Comparison of ENCODE assay signal across 1 cellular context in the genomic region with DNA sequence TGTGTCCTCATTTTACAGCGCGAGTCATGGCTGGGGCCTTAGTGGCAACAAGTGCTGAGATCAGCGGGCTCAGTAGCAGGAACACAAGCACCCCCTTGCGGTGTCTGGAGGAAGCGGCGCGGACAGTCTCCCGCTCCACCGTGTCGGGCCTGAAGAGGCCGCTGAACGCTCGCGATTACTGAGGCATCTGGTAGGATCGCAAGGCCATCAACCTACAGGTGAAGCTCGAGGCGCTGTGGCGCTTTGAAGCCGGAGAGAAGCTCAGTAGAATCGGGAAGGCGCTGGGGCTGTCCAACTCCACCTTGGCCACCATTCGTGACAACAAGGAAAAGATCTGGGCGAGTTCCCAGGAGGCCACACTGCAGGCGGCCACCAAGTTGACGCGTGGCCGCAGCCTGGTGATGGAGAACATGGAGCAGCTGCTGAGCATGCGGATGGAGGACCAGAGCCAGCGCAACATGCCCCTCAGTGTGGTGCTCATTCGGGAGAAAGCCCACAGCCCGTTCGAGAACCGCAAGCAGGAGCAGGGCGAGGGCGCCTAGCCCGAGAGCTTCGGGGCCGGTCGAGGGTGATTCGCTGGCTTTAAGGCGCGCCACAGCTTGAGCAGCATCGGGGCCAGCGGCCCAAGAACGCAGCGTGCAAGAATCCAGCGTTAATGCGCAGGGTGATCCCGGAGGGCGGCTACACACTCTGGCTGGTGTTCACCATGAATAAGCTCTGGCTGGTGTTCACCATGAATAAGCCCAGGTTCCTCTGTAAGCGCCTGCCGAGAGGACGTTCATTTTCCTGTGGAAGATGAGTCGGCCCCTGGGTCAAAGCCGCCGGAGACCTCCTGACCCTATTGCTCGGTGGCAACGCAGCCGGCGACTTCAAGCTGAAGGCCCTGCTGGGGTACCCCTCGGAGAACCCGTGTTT.
TF ChIP-seq lines count a peak whose summit lies in the region.

No MANE protein-coding gene starts in this region.

TF ChIP-seq in K562, 482 proteins besides CTCF, POLR2A, EP300 and RAD21 (continued from another document and continues in another):
- TF ChIP-seq, protein P1, sequence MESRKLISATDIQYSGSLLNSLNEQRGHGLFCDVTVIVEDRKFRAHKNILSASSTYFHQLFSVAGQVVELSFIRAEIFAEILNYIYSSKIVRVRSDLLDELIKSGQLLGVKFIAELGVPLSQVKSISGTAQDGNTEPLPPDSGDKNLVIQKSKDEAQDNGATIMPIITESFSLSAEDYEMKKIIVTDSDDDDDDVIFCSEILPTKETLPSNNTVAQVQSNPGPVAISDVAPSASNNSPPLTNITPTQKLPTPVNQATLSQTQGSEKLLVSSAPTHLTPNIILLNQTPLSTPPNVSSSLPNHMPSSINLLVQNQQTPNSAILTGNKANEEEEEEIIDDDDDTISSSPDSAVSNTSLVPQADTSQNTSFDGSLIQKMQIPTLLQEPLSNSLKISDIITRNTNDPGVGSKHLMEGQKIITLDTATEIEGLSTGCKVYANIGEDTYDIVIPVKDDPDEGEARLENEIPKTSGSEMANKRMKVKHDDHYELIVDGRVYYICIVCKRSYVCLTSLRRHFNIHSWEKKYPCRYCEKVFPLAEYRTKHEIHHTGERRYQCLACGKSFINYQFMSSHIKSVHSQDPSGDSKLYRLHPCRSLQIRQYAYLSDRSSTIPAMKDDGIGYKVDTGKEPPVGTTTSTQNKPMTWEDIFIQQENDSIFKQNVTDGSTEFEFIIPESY (CRISPR knock-in tag; IDR thresholded peaks at IDR 0.05): peak; percentile 94
- TF ChIP-seq CXXC5 (CRISPR knock-in tag; IDR thresholded peaks at IDR 0.05) (peak; percentile 59; the same call in 1 of the 2 replicates), ZZZ3 (IDR thresholded peaks at IDR 0.05) (no peak), CCNT2 (IDR thresholded peaks at IDR 0.05; ENCODE audit: borderline replicate concordance, extremely low read depth, insufficient read length, low read depth, low read length) (peak; percentile 28), POLR2B (IDR thresholded peaks at IDR 0.05; ENCODE audit: low read depth, partially characterized antibody) (no peak), ZNF707 (CRISPR knock-in tag; conservative IDR thresholded peaks at IDR 0.05) (no peak), DIDO1 (tag; IDR thresholded peaks at IDR 0.05; ENCODE audit: low read depth) (no peak), NFIC (IDR thresholded peaks at IDR 0.05) (no peak), TCF7L2 (IDR thresholded peaks at IDR 0.05; ENCODE audit: low read depth, low read length) (no peak), THRAP3 (IDR thresholded peaks at IDR 0.05; ENCODE audit: borderline replicate concordance) (no peak), ETV5 (CRISPR knock-in tag; IDR thresholded peaks at IDR 0.05; ENCODE audit: low read depth) (peak; percentile 90), TOE1 (IDR thresholded peaks at IDR 0.05; ENCODE audit: borderline replicate concordance) (peak; percentile 62), TOE1 (CRISPR knock-in tag; IDR thresholded peaks at IDR 0.05; ENCODE audit: borderline replicate concordance, low read depth) (no peak), POLR3A (IDR thresholded peaks at IDR 0.05; ENCODE audit: borderline replicate concordance, extremely low read depth, insufficient read depth, insufficient read length) (no peak), XRCC5 (IDR thresholded peaks at IDR 0.05; ENCODE audit: low read depth, low read length) (peak; percentile 96), ZNF311 (CRISPR knock-in tag; IDR thresholded peaks at IDR 0.05) (peak; percentile 32; the same call in 1 of the 2 replicates), RB1 (IDR thresholded peaks at IDR 0.05; ENCODE audit: low read depth) (peak; percentile 94), POLR3G (IDR thresholded peaks at IDR 0.05; ENCODE audit: extremely low read depth, insufficient read length, insufficient replicate concordance) (no peak), ETV6 (IDR thresholded peaks at IDR 0.05; ENCODE audit: borderline replicate concordance in 1 of 2, low read depth in 2 of 2, low read length in 1 of 2) (no peak), ETV6 (CRISPR knock-in tag; IDR thresholded peaks at IDR 0.05; ENCODE audit: borderline replicate concordance) (no peak)
- TF ChIP-seq, protein P2, sequence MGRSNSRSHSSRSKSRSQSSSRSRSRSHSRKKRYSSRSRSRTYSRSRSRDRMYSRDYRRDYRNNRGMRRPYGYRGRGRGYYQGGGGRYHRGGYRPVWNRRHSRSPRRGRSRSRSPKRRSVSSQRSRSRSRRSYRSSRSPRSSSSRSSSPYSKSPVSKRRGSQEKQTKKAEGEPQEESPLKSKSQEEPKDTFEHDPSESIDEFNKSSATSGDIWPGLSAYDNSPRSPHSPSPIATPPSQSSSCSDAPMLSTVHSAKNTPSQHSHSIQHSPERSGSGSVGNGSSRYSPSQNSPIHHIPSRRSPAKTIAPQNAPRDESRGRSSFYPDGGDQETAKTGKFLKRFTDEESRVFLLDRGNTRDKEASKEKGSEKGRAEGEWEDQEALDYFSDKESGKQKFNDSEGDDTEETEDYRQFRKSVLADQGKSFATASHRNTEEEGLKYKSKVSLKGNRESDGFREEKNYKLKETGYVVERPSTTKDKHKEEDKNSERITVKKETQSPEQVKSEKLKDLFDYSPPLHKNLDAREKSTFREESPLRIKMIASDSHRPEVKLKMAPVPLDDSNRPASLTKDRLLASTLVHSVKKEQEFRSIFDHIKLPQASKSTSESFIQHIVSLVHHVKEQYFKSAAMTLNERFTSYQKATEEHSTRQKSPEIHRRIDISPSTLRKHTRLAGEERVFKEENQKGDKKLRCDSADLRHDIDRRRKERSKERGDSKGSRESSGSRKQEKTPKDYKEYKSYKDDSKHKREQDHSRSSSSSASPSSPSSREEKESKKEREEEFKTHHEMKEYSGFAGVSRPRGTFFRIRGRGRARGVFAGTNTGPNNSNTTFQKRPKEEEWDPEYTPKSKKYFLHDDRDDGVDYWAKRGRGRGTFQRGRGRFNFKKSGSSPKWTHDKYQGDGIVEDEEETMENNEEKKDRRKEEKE (IDR thresholded peaks at IDR 0.05; ENCODE audit: borderline replicate concordance in 1 of 2, control insufficient read depth in 1 of 2, low read depth in 2 of 2, low read length in 1 of 2): 0 out of 4 replicates have a peak, but pooled peaks of 1 of the 2 experiments have one; percentile 69
- TF ChIP-seq, protein P3, sequence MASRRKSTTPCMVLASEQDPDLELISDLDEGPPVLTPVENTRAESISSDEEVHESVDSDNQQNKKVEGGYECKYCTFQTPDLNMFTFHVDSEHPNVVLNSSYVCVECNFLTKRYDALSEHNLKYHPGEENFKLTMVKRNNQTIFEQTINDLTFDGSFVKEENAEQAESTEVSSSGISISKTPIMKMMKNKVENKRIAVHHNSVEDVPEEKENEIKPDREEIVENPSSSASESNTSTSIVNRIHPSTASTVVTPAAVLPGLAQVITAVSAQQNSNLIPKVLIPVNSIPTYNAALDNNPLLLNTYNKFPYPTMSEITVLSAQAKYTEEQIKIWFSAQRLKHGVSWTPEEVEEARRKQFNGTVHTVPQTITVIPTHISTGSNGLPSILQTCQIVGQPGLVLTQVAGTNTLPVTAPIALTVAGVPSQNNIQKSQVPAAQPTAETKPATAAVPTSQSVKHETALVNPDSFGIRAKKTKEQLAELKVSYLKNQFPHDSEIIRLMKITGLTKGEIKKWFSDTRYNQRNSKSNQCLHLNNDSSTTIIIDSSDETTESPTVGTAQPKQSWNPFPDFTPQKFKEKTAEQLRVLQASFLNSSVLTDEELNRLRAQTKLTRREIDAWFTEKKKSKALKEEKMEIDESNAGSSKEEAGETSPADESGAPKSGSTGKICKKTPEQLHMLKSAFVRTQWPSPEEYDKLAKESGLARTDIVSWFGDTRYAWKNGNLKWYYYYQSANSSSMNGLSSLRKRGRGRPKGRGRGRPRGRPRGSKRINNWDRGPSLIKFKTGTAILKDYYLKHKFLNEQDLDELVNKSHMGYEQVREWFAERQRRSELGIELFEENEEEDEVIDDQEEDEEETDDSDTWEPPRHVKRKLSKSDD (conservative IDR thresholded peaks at IDR 0.05; ENCODE audit: low read length): 0 out of 2 replicates have a peak, but pooled peaks have one; percentile 68
- TF ChIP-seq, protein P4, sequence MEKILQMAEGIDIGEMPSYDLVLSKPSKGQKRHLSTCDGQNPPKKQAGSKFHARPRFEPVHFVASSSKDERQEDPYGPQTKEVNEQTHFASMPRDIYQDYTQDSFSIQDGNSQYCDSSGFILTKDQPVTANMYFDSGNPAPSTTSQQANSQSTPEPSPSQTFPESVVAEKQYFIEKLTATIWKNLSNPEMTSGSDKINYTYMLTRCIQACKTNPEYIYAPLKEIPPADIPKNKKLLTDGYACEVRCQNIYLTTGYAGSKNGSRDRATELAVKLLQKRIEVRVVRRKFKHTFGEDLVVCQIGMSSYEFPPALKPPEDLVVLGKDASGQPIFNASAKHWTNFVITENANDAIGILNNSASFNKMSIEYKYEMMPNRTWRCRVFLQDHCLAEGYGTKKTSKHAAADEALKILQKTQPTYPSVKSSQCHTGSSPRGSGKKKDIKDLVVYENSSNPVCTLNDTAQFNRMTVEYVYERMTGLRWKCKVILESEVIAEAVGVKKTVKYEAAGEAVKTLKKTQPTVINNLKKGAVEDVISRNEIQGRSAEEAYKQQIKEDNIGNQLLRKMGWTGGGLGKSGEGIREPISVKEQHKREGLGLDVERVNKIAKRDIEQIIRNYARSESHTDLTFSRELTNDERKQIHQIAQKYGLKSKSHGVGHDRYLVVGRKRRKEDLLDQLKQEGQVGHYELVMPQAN (IDR thresholded peaks at IDR 0.05; ENCODE audit: borderline replicate concordance): no peak
- TF ChIP-seq, protein P5, sequence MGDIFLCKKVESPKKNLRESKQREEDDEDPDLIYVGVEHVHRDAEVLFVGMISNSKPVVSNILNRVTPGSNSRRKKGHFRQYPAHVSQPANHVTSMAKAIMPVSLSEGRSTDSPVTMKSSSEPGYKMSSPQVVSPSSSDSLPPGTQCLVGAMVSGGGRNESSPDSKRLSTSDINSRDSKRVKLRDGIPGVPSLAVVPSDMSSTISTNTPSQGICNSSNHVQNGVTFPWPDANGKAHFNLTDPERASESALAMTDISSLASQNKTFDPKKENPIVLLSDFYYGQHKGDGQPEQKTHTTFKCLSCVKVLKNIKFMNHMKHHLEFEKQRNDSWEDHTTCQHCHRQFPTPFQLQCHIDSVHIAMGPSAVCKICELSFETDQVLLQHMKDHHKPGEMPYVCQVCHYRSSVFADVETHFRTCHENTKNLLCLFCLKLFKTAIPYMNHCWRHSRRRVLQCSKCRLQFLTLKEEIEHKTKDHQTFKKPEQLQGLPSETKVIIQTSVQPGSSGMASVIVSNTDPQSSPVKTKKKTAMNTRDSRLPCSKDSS (IDR thresholded peaks at IDR 0.05; ENCODE audit: low read depth, partially characterized antibody): no peak
- TF ChIP-seq, protein P6, sequence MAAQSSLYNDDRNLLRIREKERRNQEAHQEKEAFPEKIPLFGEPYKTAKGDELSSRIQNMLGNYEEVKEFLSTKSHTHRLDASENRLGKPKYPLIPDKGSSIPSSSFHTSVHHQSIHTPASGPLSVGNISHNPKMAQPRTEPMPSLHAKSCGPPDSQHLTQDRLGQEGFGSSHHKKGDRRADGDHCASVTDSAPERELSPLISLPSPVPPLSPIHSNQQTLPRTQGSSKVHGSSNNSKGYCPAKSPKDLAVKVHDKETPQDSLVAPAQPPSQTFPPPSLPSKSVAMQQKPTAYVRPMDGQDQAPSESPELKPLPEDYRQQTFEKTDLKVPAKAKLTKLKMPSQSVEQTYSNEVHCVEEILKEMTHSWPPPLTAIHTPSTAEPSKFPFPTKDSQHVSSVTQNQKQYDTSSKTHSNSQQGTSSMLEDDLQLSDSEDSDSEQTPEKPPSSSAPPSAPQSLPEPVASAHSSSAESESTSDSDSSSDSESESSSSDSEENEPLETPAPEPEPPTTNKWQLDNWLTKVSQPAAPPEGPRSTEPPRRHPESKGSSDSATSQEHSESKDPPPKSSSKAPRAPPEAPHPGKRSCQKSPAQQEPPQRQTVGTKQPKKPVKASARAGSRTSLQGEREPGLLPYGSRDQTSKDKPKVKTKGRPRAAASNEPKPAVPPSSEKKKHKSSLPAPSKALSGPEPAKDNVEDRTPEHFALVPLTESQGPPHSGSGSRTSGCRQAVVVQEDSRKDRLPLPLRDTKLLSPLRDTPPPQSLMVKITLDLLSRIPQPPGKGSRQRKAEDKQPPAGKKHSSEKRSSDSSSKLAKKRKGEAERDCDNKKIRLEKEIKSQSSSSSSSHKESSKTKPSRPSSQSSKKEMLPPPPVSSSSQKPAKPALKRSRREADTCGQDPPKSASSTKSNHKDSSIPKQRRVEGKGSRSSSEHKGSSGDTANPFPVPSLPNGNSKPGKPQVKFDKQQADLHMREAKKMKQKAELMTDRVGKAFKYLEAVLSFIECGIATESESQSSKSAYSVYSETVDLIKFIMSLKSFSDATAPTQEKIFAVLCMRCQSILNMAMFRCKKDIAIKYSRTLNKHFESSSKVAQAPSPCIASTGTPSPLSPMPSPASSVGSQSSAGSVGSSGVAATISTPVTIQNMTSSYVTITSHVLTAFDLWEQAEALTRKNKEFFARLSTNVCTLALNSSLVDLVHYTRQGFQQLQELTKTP (IDR thresholded peaks at IDR 0.05; ENCODE audit: low read depth in 1 of 2, partially characterized antibody in 2 of 2): peak in 1 of 2 experiments; percentile 36
- TF ChIP-seq, protein P7, sequence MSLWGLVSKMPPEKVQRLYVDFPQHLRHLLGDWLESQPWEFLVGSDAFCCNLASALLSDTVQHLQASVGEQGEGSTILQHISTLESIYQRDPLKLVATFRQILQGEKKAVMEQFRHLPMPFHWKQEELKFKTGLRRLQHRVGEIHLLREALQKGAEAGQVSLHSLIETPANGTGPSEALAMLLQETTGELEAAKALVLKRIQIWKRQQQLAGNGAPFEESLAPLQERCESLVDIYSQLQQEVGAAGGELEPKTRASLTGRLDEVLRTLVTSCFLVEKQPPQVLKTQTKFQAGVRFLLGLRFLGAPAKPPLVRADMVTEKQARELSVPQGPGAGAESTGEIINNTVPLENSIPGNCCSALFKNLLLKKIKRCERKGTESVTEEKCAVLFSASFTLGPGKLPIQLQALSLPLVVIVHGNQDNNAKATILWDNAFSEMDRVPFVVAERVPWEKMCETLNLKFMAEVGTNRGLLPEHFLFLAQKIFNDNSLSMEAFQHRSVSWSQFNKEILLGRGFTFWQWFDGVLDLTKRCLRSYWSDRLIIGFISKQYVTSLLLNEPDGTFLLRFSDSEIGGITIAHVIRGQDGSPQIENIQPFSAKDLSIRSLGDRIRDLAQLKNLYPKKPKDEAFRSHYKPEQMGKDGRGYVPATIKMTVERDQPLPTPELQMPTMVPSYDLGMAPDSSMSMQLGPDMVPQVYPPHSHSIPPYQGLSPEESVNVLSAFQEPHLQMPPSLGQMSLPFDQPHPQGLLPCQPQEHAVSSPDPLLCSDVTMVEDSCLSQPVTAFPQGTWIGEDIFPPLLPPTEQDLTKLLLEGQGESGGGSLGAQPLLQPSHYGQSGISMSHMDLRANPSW (CRISPR knock-in tag; IDR thresholded peaks at IDR 0.05): 0 out of 2 replicates have a peak, but pooled peaks have one; percentile 85
- TF ChIP-seq, protein P8, sequence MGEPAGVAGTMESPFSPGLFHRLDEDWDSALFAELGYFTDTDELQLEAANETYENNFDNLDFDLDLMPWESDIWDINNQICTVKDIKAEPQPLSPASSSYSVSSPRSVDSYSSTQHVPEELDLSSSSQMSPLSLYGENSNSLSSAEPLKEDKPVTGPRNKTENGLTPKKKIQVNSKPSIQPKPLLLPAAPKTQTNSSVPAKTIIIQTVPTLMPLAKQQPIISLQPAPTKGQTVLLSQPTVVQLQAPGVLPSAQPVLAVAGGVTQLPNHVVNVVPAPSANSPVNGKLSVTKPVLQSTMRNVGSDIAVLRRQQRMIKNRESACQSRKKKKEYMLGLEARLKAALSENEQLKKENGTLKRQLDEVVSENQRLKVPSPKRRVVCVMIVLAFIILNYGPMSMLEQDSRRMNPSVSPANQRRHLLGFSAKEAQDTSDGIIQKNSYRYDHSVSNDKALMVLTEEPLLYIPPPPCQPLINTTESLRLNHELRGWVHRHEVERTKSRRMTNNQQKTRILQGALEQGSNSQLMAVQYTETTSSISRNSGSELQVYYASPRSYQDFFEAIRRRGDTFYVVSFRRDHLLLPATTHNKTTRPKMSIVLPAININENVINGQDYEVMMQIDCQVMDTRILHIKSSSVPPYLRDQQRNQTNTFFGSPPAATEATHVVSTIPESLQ (CRISPR knock-in tag; IDR thresholded peaks at IDR 0.05): no peak
